ENCODE assay signal across 1 cellular context in the genomic region with DNA sequence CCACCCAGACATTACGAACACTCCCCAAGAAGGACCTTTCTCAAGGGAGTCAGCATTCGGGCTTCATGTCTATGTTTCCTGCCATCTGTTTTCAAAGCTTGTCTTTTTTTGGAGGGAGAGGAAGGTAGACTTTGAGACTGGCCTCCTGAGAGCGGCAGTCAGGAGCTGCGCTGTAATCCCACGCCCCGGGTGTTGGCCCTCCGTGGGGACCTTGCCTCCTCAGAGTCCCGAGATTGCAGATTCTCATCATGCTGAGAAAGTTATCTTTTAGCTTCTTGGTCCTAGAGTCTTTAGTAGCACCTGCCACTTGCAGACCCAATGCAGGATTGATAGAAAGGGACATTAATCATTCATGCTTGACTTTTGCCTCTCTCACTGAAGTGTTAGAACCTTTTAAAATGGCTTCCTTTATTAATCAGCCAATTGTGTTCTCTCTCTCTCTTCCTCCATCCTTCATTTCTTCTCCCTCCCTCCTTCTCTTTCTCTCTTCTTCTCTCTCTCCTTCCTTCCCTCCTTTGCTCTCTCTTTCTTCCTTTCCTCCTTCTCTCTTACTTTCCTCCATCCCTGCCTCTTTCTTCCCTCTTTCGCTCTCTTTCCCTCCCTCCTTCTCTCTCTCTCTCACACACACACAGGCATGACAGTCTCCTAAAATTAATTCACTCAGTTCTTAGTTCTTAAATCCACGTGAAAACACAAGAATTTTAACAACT.
TF ChIP-seq lines count a peak whose summit lies in the region.

No MANE protein-coding gene starts in this region.

TF ChIP-seq in GM12878, 131 proteins besides CTCF, POLR2A, EP300 and RAD21:
- TF ChIP-seq ZNF217 (IDR thresholded peaks at IDR 0.05) (no peak), TCF7 (IDR thresholded peaks at IDR 0.05; ENCODE audit: borderline replicate concordance) (no peak), BACH1 (IDR thresholded peaks at IDR 0.05; ENCODE audit: borderline replicate concordance) (no peak), YY1 (IDR thresholded peaks at IDR 0.05; ENCODE audit: low read depth, low read length) (0 out of 2 replicates have a peak, but pooled peaks have one; percentile 10), SRF (IDR thresholded peaks at IDR 0.05; ENCODE audit: low read depth in 2 of 2, low read length in 2 of 2) (no peak), MEF2B (IDR thresholded peaks at IDR 0.05; ENCODE audit: partially characterized antibody, poor library complexity, severe bottlenecking) (peak; percentile 60), RELA (IDR thresholded peaks at IDR 0.05; ENCODE audit: borderline replicate concordance, partially characterized antibody) (no peak), NBN (IDR thresholded peaks at IDR 0.05) (0 out of 2 replicates have a peak, but pooled peaks have one; percentile 52)
- TF ChIP-seq, protein P1, sequence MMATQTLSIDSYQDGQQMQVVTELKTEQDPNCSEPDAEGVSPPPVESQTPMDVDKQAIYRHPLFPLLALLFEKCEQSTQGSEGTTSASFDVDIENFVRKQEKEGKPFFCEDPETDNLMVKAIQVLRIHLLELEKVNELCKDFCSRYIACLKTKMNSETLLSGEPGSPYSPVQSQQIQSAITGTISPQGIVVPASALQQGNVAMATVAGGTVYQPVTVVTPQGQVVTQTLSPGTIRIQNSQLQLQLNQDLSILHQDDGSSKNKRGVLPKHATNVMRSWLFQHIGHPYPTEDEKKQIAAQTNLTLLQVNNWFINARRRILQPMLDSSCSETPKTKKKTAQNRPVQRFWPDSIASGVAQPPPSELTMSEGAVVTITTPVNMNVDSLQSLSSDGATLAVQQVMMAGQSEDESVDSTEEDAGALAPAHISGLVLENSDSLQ (IDR thresholded peaks at IDR 0.05), result peak; percentile 24; the same call in 1 of the 2 replicates
- TF ChIP-seq, protein P2, sequence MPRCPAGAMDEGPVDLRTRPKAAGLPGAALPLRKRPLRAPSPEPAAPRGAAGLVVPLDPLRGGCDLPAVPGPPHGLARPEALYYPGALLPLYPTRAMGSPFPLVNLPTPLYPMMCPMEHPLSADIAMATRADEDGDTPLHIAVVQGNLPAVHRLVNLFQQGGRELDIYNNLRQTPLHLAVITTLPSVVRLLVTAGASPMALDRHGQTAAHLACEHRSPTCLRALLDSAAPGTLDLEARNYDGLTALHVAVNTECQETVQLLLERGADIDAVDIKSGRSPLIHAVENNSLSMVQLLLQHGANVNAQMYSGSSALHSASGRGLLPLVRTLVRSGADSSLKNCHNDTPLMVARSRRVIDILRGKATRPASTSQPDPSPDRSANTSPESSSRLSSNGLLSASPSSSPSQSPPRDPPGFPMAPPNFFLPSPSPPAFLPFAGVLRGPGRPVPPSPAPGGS (IDR thresholded peaks at IDR 0.05; ENCODE audit: borderline replicate concordance, insufficient read depth, low read depth, low read length, poor library complexity, severe bottlenecking), result no peak
- TF ChIP-seq, protein P3, sequence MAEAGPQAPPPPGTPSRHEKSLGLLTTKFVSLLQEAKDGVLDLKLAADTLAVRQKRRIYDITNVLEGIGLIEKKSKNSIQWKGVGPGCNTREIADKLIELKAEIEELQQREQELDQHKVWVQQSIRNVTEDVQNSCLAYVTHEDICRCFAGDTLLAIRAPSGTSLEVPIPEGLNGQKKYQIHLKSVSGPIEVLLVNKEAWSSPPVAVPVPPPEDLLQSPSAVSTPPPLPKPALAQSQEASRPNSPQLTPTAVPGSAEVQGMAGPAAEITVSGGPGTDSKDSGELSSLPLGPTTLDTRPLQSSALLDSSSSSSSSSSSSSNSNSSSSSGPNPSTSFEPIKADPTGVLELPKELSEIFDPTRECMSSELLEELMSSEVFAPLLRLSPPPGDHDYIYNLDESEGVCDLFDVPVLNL (IDR thresholded peaks at IDR 0.05; ENCODE audit: low read depth, low read length), result no peak
- TF ChIP-seq, protein P4, sequence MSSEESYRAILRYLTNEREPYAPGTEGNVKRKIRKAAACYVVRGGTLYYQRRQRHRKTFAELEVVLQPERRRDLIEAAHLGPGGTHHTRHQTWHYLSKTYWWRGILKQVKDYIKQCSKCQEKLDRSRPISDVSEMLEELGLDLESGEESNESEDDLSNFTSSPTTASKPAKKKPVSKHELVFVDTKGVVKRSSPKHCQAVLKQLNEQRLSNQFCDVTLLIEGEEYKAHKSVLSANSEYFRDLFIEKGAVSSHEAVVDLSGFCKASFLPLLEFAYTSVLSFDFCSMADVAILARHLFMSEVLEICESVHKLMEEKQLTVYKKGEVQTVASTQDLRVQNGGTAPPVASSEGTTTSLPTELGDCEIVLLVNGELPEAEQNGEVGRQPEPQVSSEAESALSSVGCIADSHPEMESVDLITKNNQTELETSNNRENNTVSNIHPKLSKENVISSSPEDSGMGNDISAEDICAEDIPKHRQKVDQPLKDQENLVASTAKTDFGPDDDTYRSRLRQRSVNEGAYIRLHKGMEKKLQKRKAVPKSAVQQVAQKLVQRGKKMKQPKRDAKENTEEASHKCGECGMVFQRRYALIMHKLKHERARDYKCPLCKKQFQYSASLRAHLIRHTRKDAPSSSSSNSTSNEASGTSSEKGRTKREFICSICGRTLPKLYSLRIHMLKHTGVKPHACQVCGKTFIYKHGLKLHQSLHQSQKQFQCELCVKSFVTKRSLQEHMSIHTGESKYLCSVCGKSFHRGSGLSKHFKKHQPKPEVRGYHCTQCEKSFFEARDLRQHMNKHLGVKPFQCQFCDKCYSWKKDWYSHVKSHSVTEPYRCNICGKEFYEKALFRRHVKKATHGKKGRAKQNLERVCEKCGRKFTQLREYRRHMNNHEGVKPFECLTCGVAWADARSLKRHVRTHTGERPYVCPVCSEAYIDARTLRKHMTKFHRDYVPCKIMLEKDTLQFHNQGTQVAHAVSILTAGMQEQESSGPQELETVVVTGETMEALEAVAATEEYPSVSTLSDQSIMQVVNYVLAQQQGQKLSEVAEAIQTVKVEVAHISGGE (CRISPR knock-in tag; IDR thresholded peaks at IDR 0.05), result no peak
